Comparison of ENCODE assay signal across 8 cellular contexts in the genomic region with DNA sequence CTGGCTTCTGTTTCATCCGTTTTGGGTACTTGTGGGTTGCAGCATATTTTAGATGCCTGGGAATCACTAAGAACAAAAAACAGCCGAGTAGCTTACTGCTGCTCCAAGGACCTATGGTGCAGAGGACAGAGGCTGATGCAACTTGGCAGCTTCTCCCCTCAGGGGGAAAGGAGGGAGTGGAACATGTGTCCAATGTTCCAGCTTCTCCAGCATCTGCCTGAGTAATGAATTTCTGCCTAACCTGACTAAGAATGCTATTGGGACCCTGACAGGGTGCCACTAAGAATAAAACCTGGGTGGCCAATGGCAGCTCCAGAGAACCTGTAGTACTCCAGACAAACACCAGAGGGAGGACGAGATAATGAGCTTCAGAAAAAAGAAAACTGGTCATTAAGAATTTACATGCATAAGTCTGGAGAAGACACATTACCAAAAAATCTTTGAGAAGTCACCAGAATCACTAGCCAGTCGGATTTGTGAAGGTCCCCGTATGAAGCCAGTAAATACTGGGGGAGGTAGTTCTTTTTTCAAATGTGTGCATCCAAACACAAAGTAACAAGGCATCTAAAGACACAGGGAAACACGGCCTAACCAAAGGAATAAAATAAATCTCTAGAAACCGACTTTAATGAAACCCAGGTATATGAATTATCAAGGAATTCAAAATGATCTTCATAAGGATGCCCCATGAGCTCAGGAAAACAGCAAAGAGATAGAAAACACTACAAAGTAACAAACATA.
A peak's percentile ranks its signal among the peaks of the same experiment; 100 is the strongest.
DNase-seq lines count a peak whose midpoint lies in the region; FAIRE-seq and TF ChIP-seq lines count a peak whose summit lies in the region.

No MANE protein-coding gene starts in this region.

- no peak overlapping the region for H3K18ac ChIP-seq in H1 (ENCODE audit: extremely low read depth, low read length)

- H4K5ac ChIP-seq in H1 (ENCODE audit: insufficient read length, low read depth, low read length) = no peak overlapping the region

- no peak overlapping the region for H3K4ac ChIP-seq in H1 (replicated peaks; ENCODE audit: insufficient read length, low read depth, low read length)

- no peak overlapping the region for H3K56ac ChIP-seq in H1 (replicated peaks; ENCODE audit: insufficient read length, low read depth, low read length)

- H3K4me1 ChIP-seq in H1 (replicated peaks in 1 of 4; ENCODE audit: control insufficient read depth in 3 of 4, insufficient read depth in 4 of 4, low read length in 3 of 4) = peaks cover 0 to 3% (median 1%) of the 10 kb centered on the region in 4 experiments; a peak in 2 of 7 replicates

- H2AFZ ChIP-seq in H1 (ENCODE audit: low read length) = peak overlapping the region; percentile 43; the same call in 1 of the 2 replicates

- CTCF ChIA-PET in H1 (lab: Charles Lee; ENCODE audit: partially characterized antibody) = interaction anchor here (0.6 to 2.4 kb wide), 34 partner anchors 9 to 526 kb away, joined by 3 to 22 read pairs (median 4); no protein-coding TSS in a partner anchor

- WGBS in H1 (ENCODE audit: extremely low coverage in 1 of 2, insufficient coverage in 1 of 2, insufficient read length in 1 of 2, insufficient replicate concordance in 2 of 2, low coverage in 1 of 2, low lambda C conversion rate in 2 of 2, missing lambda C conversion rate in 1 of 2), 2 experiments = 65% methylated on average over 7 of the region's 7 CpGs; no CpG with 5 or more reads in 1 of the 2 experiments

- DNase-seq in EL (peak; percentile 22), GM20000 (ENCODE audit: low spot score) (peak; percentile 23), HT-29 (ENCODE audit: low spot score) (peak; percentile 72), H1 (ENCODE audit: low read depth in 1 of 2, low spot score in 2 of 2) (peak in 1 of 2 experiments; percentile 52), neural crest cell (ENCODE audit: low read depth, low spot score) (peak; percentile 25), NCI-H526 treated with DMSO at 0.1 percent for 48 hours (lab: John Stamatoyannopoulos, UW) (no peak), NCI-H1436 treated with DMSO at 0.1 percent for 48 hours (lab: John Stamatoyannopoulos, UW) (no peak)

- no peaks in the 10 kb centered on the region for H3K27me3 ChIP-seq in H1 (replicated peaks in 1 of 4; ENCODE audit: control insufficient read depth in 3 of 4, extremely low read depth in 1 of 4, insufficient read depth in 3 of 4, low read length in 3 of 4)

- peaks cover 6% of the 10 kb centered on the region for H3K36me3 Mint-ChIP-seq in neural crest cell (ENCODE audit: low read depth)

- no peak overlapping the region for H2BK120ac ChIP-seq in H1 (replicated peaks; ENCODE audit: low read depth, low read length)

- FAIRE-seq in H1 (lab: Jason Lieb, UNC) = no peak

- no peaks in the 10 kb centered on the region for H3K9me3 ChIP-seq in H1 (ENCODE audit: insufficient read depth in 2 of 2, low read depth in 1 of 2, low read length in 1 of 2)

- TF ChIP-seq EP300 in H1 (IDR thresholded peaks at IDR 0.05; ENCODE audit: borderline replicate concordance in 1 of 2, low read depth in 2 of 2, low read length in 2 of 2) = no peak

- no peak overlapping the region for H4K91ac ChIP-seq in H1 (replicated peaks; ENCODE audit: insufficient read length, low read length)

- H3K23ac ChIP-seq in H1 (ENCODE audit: insufficient read length) = no peak overlapping the region

- no peaks in the 10 kb centered on the region for H3K79me1 ChIP-seq in H1 (ENCODE audit: low read depth, low read length)

- H2BK5ac ChIP-seq in H1 (ENCODE audit: low read depth, low read length) = 0 out of 2 replicates have a peak overlapping the region, but pooled peaks have one; percentile 55

- H4K8ac ChIP-seq in H1 (ENCODE audit: extremely low read depth, insufficient read depth, low read length) = no peak overlapping the region

- TF ChIP-seq CTCF in GM20000 (IDR thresholded peaks at IDR 0.05; ENCODE audit: extremely low read depth, missing control alignments) = peak; percentile 38
- TF ChIP-seq CTCF in WI38 (IDR thresholded peaks at IDR 0.05; ENCODE audit: low read depth, low read length) = peak; percentile 20
- peak in 2 of 3 experiments; percentile 56 to 58; a peak in 3 of 4 replicates for TF ChIP-seq CTCF in H1 (IDR thresholded peaks at IDR 0.05; ENCODE audit: control extremely low read depth in 1 of 3, insufficient read depth in 1 of 3, low read depth in 1 of 3, low read length in 3 of 3)
- peak; percentile 65 for TF ChIP-seq CTCF in neural crest cell (conservative IDR thresholded peaks at IDR 0.05)

- H4K20me1 ChIP-seq in H1 (replicated peaks in 1 of 2; ENCODE audit: control insufficient read depth in 1 of 2, insufficient read depth in 2 of 2, low read length in 2 of 2) = no peaks in the 10 kb centered on the region

- TF ChIP-seq POLR2A in H1 (IDR thresholded peaks at IDR 0.05; ENCODE audit: control extremely low read depth in 1 of 2, low read depth in 2 of 2, low read length in 2 of 2) = no peak

- H3K14ac ChIP-seq in H1 (ENCODE audit: insufficient read length) = no peak overlapping the region

- H3K23me2 ChIP-seq in H1 (ENCODE audit: low read depth, low read length) = no peaks in the 10 kb centered on the region

- H3K4me1 Mint-ChIP-seq in neural crest cell = peaks cover 12% of the 10 kb centered on the region

- no peak overlapping the region for H2BK12ac ChIP-seq in H1 (ENCODE audit: low read depth, low read length)

- no peaks in the 10 kb centered on the region for H3K27me3 Mint-ChIP-seq in neural crest cell (ENCODE audit: low read depth)

- no peak overlapping the region for H2AK5ac ChIP-seq in H1 (ENCODE audit: low read depth, low read length)

- H2BK20ac ChIP-seq in H1 (ENCODE audit: low read length) = no peak overlapping the region

- peak; percentile 56 to 61 for TF ChIP-seq RAD21 in H1 (IDR thresholded peaks at IDR 0.05 in 1 of 2, conservative IDR thresholded peaks at IDR 0.05 in 1 of 2; ENCODE audit: low read depth in 2 of 2, low read length in 2 of 2)

- POLR2A ChIA-PET in H1 (lab: Charles Lee; ENCODE audit: partially characterized antibody) = interaction anchor here (1.0 kb wide), 1 partner anchor 13 kb away, joined by 4 read pairs; no protein-coding TSS in a partner anchor

- H3K9ac ChIP-seq in H1 (replicated peaks in 1 of 4; ENCODE audit: extremely low read depth in 1 of 4, low read depth in 3 of 4, low read length in 3 of 4) = no peak overlapping the region

- H3K27ac Mint-ChIP-seq in neural crest cell (ENCODE audit: unreplicated experiment) = no peak overlapping the region

- no peak overlapping the region for H3K4me3 Mint-ChIP-seq in neural crest cell

- H3K36me3 ChIP-seq in H1 (ENCODE audit: control insufficient read depth in 2 of 4, insufficient read depth in 4 of 4, low read length in 3 of 4) = no peaks in the 10 kb centered on the region

- H3K79me2 ChIP-seq in H1 (ENCODE audit: control insufficient read depth in 1 of 2, insufficient read depth in 2 of 2, low read length in 2 of 2) = no peaks in the 10 kb centered on the region

- H3K27ac ChIP-seq in H1 (ENCODE audit: low read depth, low read length) = no peak overlapping the region

- H2BK15ac ChIP-seq in H1 (ENCODE audit: low read length) = no peak overlapping the region

- peaks cover 3% of the 10 kb centered on the region for H3K9me3 Mint-ChIP-seq in neural crest cell

- H3K4me3 ChIP-seq in WI38 (ENCODE audit: low read depth, low read length) = no peak overlapping the region
- H3K4me3 ChIP-seq in H1 (ENCODE audit: extremely low read depth in 1 of 4, insufficient read depth in 2 of 4, low read depth in 3 of 4, low read length in 4 of 4) = no peak overlapping the region

- peak overlapping the region in 1 of 2 experiments; percentile 35; a peak in 1 of 4 replicates for H3K4me2 ChIP-seq in H1 (ENCODE audit: insufficient read depth in 1 of 2, low read depth in 2 of 2, low read length in 2 of 2)

TF ChIP-seq in H1, 55 proteins besides CTCF, POLR2A, EP300 and RAD21:
- no peak for TF ChIP-seq NRF1 (IDR thresholded peaks at IDR 0.05; ENCODE audit: low read depth, low read length)
- TF ChIP-seq YY1 (IDR thresholded peaks at IDR 0.05; ENCODE audit: low read depth, low read length) = 0 out of 2 replicates have a peak, but pooled peaks have one; percentile 36

Comparison
In these comparisons a context has a peak if more than half of its experiments do, and no peak if none do; other contexts are left out.
1. DNase-seq: peak in EL (single experiment), GM20000 (single experiment), HT-29 (single experiment) and neural crest cell (single experiment); none in NCI-H526 treated with DMSO at 0.1 percent for 48 hours (single experiment) and NCI-H1436 treated with DMSO at 0.1 percent for 48 hours (single experiment).
2. Peak in every context shown above with its lines, with median percentiles within 50 percentile points of each other: CTCF ChIP-seq.